22 cellular contexts compared by ENCODE assay signal in the genomic region with DNA sequence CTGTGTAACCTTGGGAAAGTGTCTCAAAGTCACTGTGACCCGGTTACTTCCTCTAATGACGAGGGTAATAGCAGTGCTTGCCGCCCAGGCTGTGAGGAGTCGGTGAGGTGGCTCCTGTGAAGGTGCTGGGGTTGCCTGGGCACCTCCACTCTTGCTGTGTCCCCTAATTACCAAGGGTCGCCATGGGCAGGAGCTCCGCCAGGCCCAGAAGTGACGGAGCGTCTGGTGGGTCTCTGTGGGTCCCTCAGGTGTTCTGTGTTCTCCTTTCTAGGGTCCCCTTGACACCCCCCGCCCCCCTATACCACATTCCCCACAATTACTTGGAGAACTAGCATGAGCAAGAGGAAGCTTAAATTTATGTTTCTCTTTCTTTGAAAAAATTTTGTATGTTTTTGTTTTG.
"Had no signal": no experiment of that assay in that cellular context is flagged by ENCODE, and none has a peak within 500 bp of the region (broad histone marks: within the 10 kb centered on the region; RNA-seq: fewer than 3 reads in every experiment).

No MANE protein-coding gene starts in this region.

- H3K4me3 ChIP-seq: SJCRH30 had no signal

- H3K27ac ChIP-seq: HL-60, SJCRH30 had no signal

- H3K4me1 ChIP-seq: SJCRH30 had no signal

- H3K9me3 ChIP-seq: SJCRH30 had no signal

- H3K36me3 ChIP-seq: SJCRH30 had no signal

- H3K27me3 ChIP-seq: SJCRH30 had no signal

- ATAC-seq: Right ventricle myocardium inferior, SK-N-SH treated with all-trans-retinoic acid at 6 μM for 48 hours had no signal

- DNase-seq: KBM-7, MV-4-11, NCI-H1048, NCI-H1105, NCI-H1417, NCI-H1436 treated with DMSO at 0.1 percent for 48 hours, NCI-H1694 treated with DMSO at 0.1 percent for 48 hours, NCI-H1930, NCI-H2081, NCI-H2171, NCI-H226, NCI-H446, NCI-H510A, NCI-H524 treated with DMSO at 0.1 percent for 48 hours, NCI-H69, NCI-H774, SHP77 treated with DMSO at 0.1 percent for 48 hours, SJCRH30, T-helper 1 cell had no signal
